ENCODE assay signal across 26 cellular contexts in the genomic region with DNA sequence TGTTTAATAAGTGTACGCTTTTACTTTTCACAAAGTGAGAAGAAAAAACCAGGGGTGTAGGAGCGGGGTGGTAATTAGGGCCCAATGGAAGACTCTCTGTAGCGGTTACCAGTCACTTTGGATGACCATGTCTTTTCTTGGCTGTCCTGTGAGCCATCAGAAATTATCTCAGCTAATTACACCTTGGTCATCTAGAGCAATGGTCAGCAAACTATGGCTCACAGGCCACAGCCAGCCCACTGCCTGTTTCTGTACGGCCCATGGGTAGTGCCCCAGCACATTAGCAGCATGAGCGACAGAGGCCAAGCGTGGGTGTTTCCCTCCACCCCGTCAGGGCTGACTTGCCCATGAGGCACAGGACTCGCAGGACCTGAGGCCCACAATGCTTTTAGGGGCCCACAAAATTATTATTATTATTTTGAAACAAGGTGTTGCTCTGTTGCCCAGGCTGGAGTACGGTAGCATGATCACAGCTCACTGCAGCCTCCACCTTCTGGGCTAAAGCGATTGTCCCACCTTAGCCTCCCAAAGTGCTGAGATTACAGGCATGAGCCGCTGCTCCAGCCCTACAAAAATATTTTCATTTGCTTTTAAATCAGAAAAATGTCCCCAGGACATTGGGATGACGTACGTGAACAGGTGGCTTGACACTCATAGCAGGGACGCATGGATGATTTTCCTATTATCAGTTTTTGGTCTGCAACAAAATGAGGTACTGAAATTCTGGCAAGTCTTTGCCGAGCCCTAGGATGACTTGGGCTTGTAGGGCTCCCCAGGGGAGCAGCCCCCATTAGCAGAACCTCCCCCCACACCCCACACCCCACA. TPM values are rescaled to one million over a fixed set of nuclear protein-coding genes. Genes with fewer than 3 reads are reported as not detected.
DNase-seq lines count a peak whose midpoint lies in the region; ATAC-seq, FAIRE-seq and TF ChIP-seq lines count a peak whose summit lies in the region.
"Had no signal": no experiment of that assay in that cellular context is flagged by ENCODE, and none has a peak within 500 bp of the region (broad histone marks: within the 10 kb centered on the region; RNA-seq: fewer than 3 reads in every experiment).

No MANE protein-coding gene starts in this region.

- no peaks in the 10 kb centered on the region for H4K20me1 ChIP-seq in OCI-LY7 (ENCODE audit: insufficient read depth, low read length)

- 90 to 97% methylated on average over 10 to 15 of the region's 15 CpGs for WGBS in body of pancreas, 2 donors
- 94% methylated on average over 15 of the region's 15 CpGs for WGBS in pancreas, 2 donors

- H3K27ac Mint-ChIP-seq in naive B cell = peak overlapping the region; percentile 96 to 99 (median 97)
- H3K27ac Mint-ChIP-seq: activated CD4-positive, alpha-beta T cell treated with anti-CD3 and anti-CD28 coated beads, Interleukin-2, amount 10 ng/mL, durations not matched to agents 24 days and 14 days; activated CD8-positive, alpha-beta memory T cell treated with anti-CD3 and anti-CD28 coated beads, Interleukin-2, amount 10 ng/mL, durations not matched to agents 7 days and 5 days; activated naive CD4-positive, alpha-beta T cell treated with anti-CD3 and anti-CD28 coated beads, Interleukin-2, amount 50 U/mL, for 24 hours; activated T-helper 1 cell treated with anti-CD3 and anti-CD28 coated beads, Interleukin-12 subunit alpha, Interleukin-12 subunit beta, Interleukin-2, Interleukin-4 antibody, amounts not matched to agents 30 ng/mL and 10 ng/mL and 1 ng/mL, durations not matched to agents 14 hours and 24 hours and 36 hours; nephron had no signal

- peaks cover 3 to 25% of the 10 kb centered on the region in 2 donors for H3K36me3 Mint-ChIP-seq in naive B cell

- H3K79me2 ChIP-seq in OCI-LY7 (ENCODE audit: insufficient read depth, low read depth, low read length) = no peaks in the 10 kb centered on the region

- H3K36me3 ChIP-seq in OCI-LY7 (ENCODE audit: insufficient read depth, low read length) = peaks cover 23% of the 10 kb centered on the region
- H3K36me3 ChIP-seq in body of pancreas (replicated peaks in 1 of 2; ENCODE audit: insufficient read depth in 1 of 2, low read depth in 2 of 2) = no peaks in the 10 kb centered on the region
- peaks cover 0 to 2% (median 0%) of the 10 kb centered on the region in 3 donors for H3K36me3 ChIP-seq in pancreas
- H3K36me3 ChIP-seq: prostate gland had no signal

- H3K4me2 ChIP-seq in OCI-LY7 (ENCODE audit: low read length) = peak overlapping the region; percentile 58

- no peak for TF ChIP-seq CTCF in OCI-LY7 (conservative IDR thresholded peaks at IDR 0.05; ENCODE audit: low read length)
- TF ChIP-seq CTCF in body of pancreas (IDR thresholded peaks at IDR 0.05) = no peak
- TF ChIP-seq CTCF in pancreas (IDR thresholded peaks at IDR 0.05) = no peak

- no peaks in the 10 kb centered on the region for H3K27me3 ChIP-seq in body of pancreas
- no peaks in the 10 kb centered on the region for H3K27me3 ChIP-seq in pancreas
- H3K27me3 ChIP-seq: left lung had no signal

- peak overlapping the region; percentile 3 to 84 (median 74) for H3K4me3 Mint-ChIP-seq in naive B cell
- H3K4me3 Mint-ChIP-seq: activated CD4-positive, alpha-beta T cell treated with anti-CD3 and anti-CD28 coated beads, Interleukin-2, amount 10 ng/mL, durations not matched to agents 24 days and 14 days; activated CD8-positive, alpha-beta memory T cell treated with anti-CD3 and anti-CD28 coated beads, Interleukin-2, amount 10 ng/mL, durations not matched to agents 7 days and 5 days; activated naive CD4-positive, alpha-beta T cell treated with anti-CD3 and anti-CD28 coated beads, Interleukin-2, amount 50 U/mL, for 24 hours; activated T-helper 1 cell treated with anti-CD3 and anti-CD28 coated beads, Interleukin-12 subunit alpha, Interleukin-12 subunit beta, Interleukin-2, Interleukin-4 antibody, amounts not matched to agents 30 ng/mL and 10 ng/mL and 1 ng/mL, durations not matched to agents 14 hours and 24 hours and 36 hours; central memory CD8-positive, alpha-beta T cell; nephron had no signal

- peak; percentile 62 for FAIRE-seq in GM12891 (lab: Jason Lieb, UNC)
- FAIRE-seq in pancreas (lab: Jason Lieb, UNC) = no peak
- FAIRE-seq: astrocyte, G401.6, H1, urothelium cell line had no signal

- H3K9me2 ChIP-seq in OCI-LY7 (ENCODE audit: insufficient read depth, low read length) = no peaks in the 10 kb centered on the region

- no peaks in the 10 kb centered on the region for H3K27me3 Mint-ChIP-seq in naive B cell
- H3K27me3 Mint-ChIP-seq: activated CD4-positive, alpha-beta T cell treated with anti-CD3 and anti-CD28 coated beads, Interleukin-2, amount 10 ng/mL, durations not matched to agents 24 days and 14 days; activated CD8-positive, alpha-beta memory T cell treated with anti-CD3 and anti-CD28 coated beads, Interleukin-2, amount 10 ng/mL, durations not matched to agents 7 days and 5 days; activated naive CD4-positive, alpha-beta T cell treated with anti-CD3 and anti-CD28 coated beads, Interleukin-2, amount 50 U/mL, for 24 hours; central memory CD8-positive, alpha-beta T cell had no signal

- H3K9me3 ChIP-seq in OCI-LY7 (ENCODE audit: low read length) (no peaks in the 10 kb centered on the region), body of pancreas (no peaks in the 10 kb centered on the region), pancreas (no peaks in the 10 kb centered on the region)
- H3K9me3 ChIP-seq: left lung, prostate gland had no signal

- peak; percentile 33 for ATAC-seq in HG02610 (IDR thresholded peaks at IDR 0.05; ENCODE audit: unreplicated experiment)
- peak; percentile 71 to 74 for ATAC-seq in naive B cell (ENCODE audit: low read depth in 2 of 2)
- no peak for ATAC-seq in GM21717 (IDR thresholded peaks at IDR 0.05; ENCODE audit: unreplicated experiment)
- no peak for ATAC-seq in body of pancreas
- ATAC-seq in pancreas = no peak
- ATAC-seq: activated CD8-positive, alpha-beta memory T cell treated with anti-CD3 and anti-CD28 coated beads, Interleukin-2, amount 10 ng/mL, durations not matched to agents 7 days and 5 days had no signal

- H3K27ac ChIP-seq in OCI-LY7 (ENCODE audit: low read depth, low read length, poor library complexity, severe bottlenecking) (peak overlapping the region; percentile 42), body of pancreas (no peak overlapping the region), pancreas (no peak overlapping the region)
- H3K27ac ChIP-seq: epithelial cell of prostate, left lung, prostate gland had no signal

- POLR2A ChIA-PET in OCI-LY7 (lab: Charles Lee) = interaction anchor here (0.6 to 2.2 kb wide), 8 partner anchors 7 to 112 kb away, joined by 3 to 7 read pairs (median 4); a partner anchor contains a TSS

- CTCF ChIA-PET in OCI-LY7 (lab: Charles Lee; ENCODE audit: unreplicated experiment) = interaction anchor here (1.0 kb wide), 1 partner anchor 112 kb away, joined by 3 read pairs; no protein-coding TSS in a partner anchor

- H3K4me1 ChIP-seq in OCI-LY7 (ENCODE audit: insufficient read depth, low read length, poor library complexity, severe bottlenecking) (peaks cover 64% of the 10 kb centered on the region), body of pancreas (peaks cover 24% of the 10 kb centered on the region), pancreas (peaks cover 0 to 9% (median 8%) of the 10 kb centered on the region in 3 donors)
- H3K4me1 ChIP-seq: prostate gland had no signal

- no peak overlapping the region for H2AFZ ChIP-seq in OCI-LY7 (ENCODE audit: low read length)

- H3K4me3 ChIP-seq in OCI-LY7 (ENCODE audit: low read depth, low read length, poor library complexity, severe bottlenecking) (peak overlapping the region; percentile 22), body of pancreas (no peak overlapping the region), pancreas (no peak overlapping the region)
- H3K4me3 ChIP-seq: left lung, prostate gland had no signal

- H3K9me3 Mint-ChIP-seq in naive B cell = no peaks in the 10 kb centered on the region
- H3K9me3 Mint-ChIP-seq: activated CD4-positive, alpha-beta T cell treated with anti-CD3 and anti-CD28 coated beads, Interleukin-2, amount 10 ng/mL, durations not matched to agents 24 days and 14 days; activated naive CD4-positive, alpha-beta T cell treated with anti-CD3 and anti-CD28 coated beads, Interleukin-2, amount 50 U/mL, for 24 hours; activated T-helper 1 cell treated with anti-CD3 and anti-CD28 coated beads, Interleukin-12 subunit alpha, Interleukin-12 subunit beta, Interleukin-2, Interleukin-4 antibody, amounts not matched to agents 30 ng/mL and 10 ng/mL and 1 ng/mL, durations not matched to agents 14 hours and 24 hours and 36 hours; central memory CD8-positive, alpha-beta T cell; nephron had no signal

- no TSS peak for BruUV-seq in OCI-LY7 (replicated peaks; lab: Mats Ljungman, UMichigan)

- intact Hi-C loops in OCI-LY7 (cut with micrococcal nuclease; ENCODE audit: unreplicated experiment) = no loop called here
- intact Hi-C loops in body of pancreas (cut with DNase I) = no loop called here
- intact Hi-C loops in pancreas (cut with DNase I) = no loop called here

- DNase-seq in GM12891 (ENCODE audit: insufficient read length, low spot score) (no peak), OCI-LY7 (ENCODE audit: low spot score) (peak; percentile 75), naive B cell (peak; percentile 87), body of pancreas (no peak), pancreas (no peak)
- no peak for DNase-seq in activated T-cell treated with anti-CD3 and anti-CD28 coated beads, Interleukin-2, amount 50 U/mL, for 1 hour
- DNase-seq: activated CD4-positive, alpha-beta T cell treated with anti-CD3 and anti-CD28 coated beads, Interleukin-2, amount 10 ng/mL, durations not matched to agents 24 days and 14 days; activated CD8-positive, alpha-beta memory T cell treated with anti-CD3 and anti-CD28 coated beads, Interleukin-2, amount 10 ng/mL, durations not matched to agents 7 days and 5 days; DMS 273 treated with DMSO at 0.1 percent for 48 hours; KG1; left lung; midbrain; NCI-H187; NCI-H774 had no signal

- H3K4me1 Mint-ChIP-seq in naive B cell = peaks cover 38 to 84% (median 62%) of the 10 kb centered on the region in 3 donors

- no peak for TF ChIP-seq POLR2A in GM12891 (IDR thresholded peaks at IDR 0.05; ENCODE audit: low read depth, low read length)
- TF ChIP-seq POLR2A in body of pancreas (IDR thresholded peaks at IDR 0.05) = no peak

TF ChIP-seq in GM12891, 5 proteins besides CTCF, POLR2A, EP300 and RAD21 (continues in another document):
- peak; percentile 81 for TF ChIP-seq SPI1 (IDR thresholded peaks at IDR 0.05; ENCODE audit: low read depth, low read length)

RNA-seq across cellular contexts. Expression of a gene that starts 29.4 kb away (rescaled TPM):
- 4.5 TPM for polyA plus RNA-seq in GM12891 (2012; ENCODE audit: low read depth, missing spikeins)
- 7.3 and 8.7 TPM in 2 replicates for total RNA-seq in OCI-LY7 (2014; rRNA removed; shearing (Covaris generic))
- total RNA-seq in OCI-LY7 (2022) (17.1 and 21.7 TPM in 2 replicates), body of pancreas (10 to 100 TPM in 1 of 2 donors, 1 to 10 TPM in 1; 6.9 to 20.0 TPM), pancreas (10 to 100 TPM in 4 of 6 donors, 1 to 10 TPM in 2; 4.4 to 13.2 (median 10.7) TPM)
- polyA plus RNA-seq in naive B cell (ENCODE audit: low read depth in 6 of 6) (10 to 100 TPM; 16.6 to 21.0 (median 18.6) TPM), pancreas (1 to 10 TPM; 4.8 to 7.0 TPM)

RNA-seq across cellular contexts. Expression of a gene that starts 37.7 kb away (rescaled TPM):
- 25.7 TPM for polyA plus RNA-seq in GM12891 (2012; ENCODE audit: low read depth, missing spikeins)
- total RNA-seq in OCI-LY7 (2014; rRNA removed; shearing (Covaris generic)) = 17.2 and 20.6 TPM in 2 replicates
- total RNA-seq in OCI-LY7 (2022) (27.7 and 31.1 TPM in 2 replicates), body of pancreas (10 to 100 TPM; 14.5 to 25.4 TPM), pancreas (10 to 100 TPM; 18.4 to 72.7 (median 27.4) TPM)
- polyA plus RNA-seq in naive B cell (ENCODE audit: low read depth in 6 of 6) (1 to 10 TPM; 2.1 to 5.8 (median 3.0) TPM), pancreas (10 to 100 TPM; 10.9 to 13.0 TPM)

Comparison
In these comparisons a context has a peak if more than half of its experiments do, and no peak if none do; other contexts are left out.
1. DNase-seq: peak in OCI-LY7 (single experiment) and naive B cell (single experiment); none in GM12891 (single experiment), body of pancreas (0 of 4), activated T-cell treated with anti-CD3 and anti-CD28 coated beads, Interleukin-2, amount 50 U/mL, for 1 hour (single experiment) and pancreas (0 of 6).
2. ATAC-seq: peak in HG02610 (single experiment) and naive B cell (2 of 2); none in GM21717 (single experiment), body of pancreas (single experiment) and pancreas (0 of 4).